ENCODE assay signal across 9 cellular contexts in genomic region chr16:4116328-4117249, GRCh38. TPM values are rescaled to one million over a fixed set of nuclear protein-coding genes. Genes with fewer than 3 reads are reported as not detected.
DNase-seq lines count a peak whose midpoint lies in the region; ATAC-seq, FAIRE-seq and TF ChIP-seq lines count a peak whose summit lies in the region.
"Had no signal": no experiment of that assay in that cellular context is flagged by ENCODE, and none has a peak within 500 bp of the region (broad histone marks: within the 10 kb centered on the region; RNA-seq: fewer than 3 reads in every experiment).

ADCY9 (minus strand) TSS chr16:4116442; CDS start chr16:4115442, 1,000 bp downstream.

- H3K4me3 Mint-ChIP-seq in activated CD8-positive, alpha-beta memory T cell treated with anti-CD3 and anti-CD28 coated beads, Interleukin-2, amount 10 ng/mL, durations not matched to agents 7 days and 5 days: peak within 1 kb of the TSS; percentile 79
- H3K4me3 Mint-ChIP-seq in memory B cell: peak within 1 kb of the TSS; percentile 90

- POLR2A ChIA-PET in H1 (lab: Charles Lee; ENCODE audit: partially characterized antibody): interaction anchor here (1.1 to 1.4 kb wide), 2 partner anchors 13 to 137 kb away, joined by 3 read pairs; no protein-coding TSS in a partner anchor

- no peaks in the 10 kb centered on the region for H3K36me3 ChIP-seq in H1 (ENCODE audit: control insufficient read depth in 2 of 4, insufficient read depth in 4 of 4, low read length in 3 of 4)

- peaks cover 13% of the 10 kb centered on the region; the same call in 1 of the 2 replicates for H3K23me2 ChIP-seq in H1 (ENCODE audit: low read depth, low read length)

- H3K9me3 Mint-ChIP-seq in activated CD8-positive, alpha-beta memory T cell treated with anti-CD3 and anti-CD28 coated beads, Interleukin-2, amount 10 ng/mL, durations not matched to agents 7 days and 5 days (ENCODE audit: low read depth): no peaks in the 10 kb centered on the region
- no peaks in the 10 kb centered on the region for H3K9me3 Mint-ChIP-seq in memory B cell

- H3K79me1 ChIP-seq in H1 (ENCODE audit: low read depth, low read length): no peaks in the 10 kb centered on the region; the same call in 1 of the 2 replicates

- H3K36me3 Mint-ChIP-seq in activated CD8-positive, alpha-beta memory T cell treated with anti-CD3 and anti-CD28 coated beads, Interleukin-2, amount 10 ng/mL, durations not matched to agents 7 days and 5 days: peaks cover 8% of the 10 kb centered on the region
- peaks cover 2% of the 10 kb centered on the region for H3K36me3 Mint-ChIP-seq in memory B cell

- peaks cover 38% of the 10 kb centered on the region for H3K4me1 Mint-ChIP-seq in activated CD8-positive, alpha-beta memory T cell treated with anti-CD3 and anti-CD28 coated beads, Interleukin-2, amount 10 ng/mL, durations not matched to agents 7 days and 5 days
- peaks cover 15% of the 10 kb centered on the region for H3K4me1 Mint-ChIP-seq in memory B cell

- no peak for TF ChIP-seq POLR2A in H1 (IDR thresholded peaks at IDR 0.05; ENCODE audit: control extremely low read depth in 1 of 2, low read depth in 2 of 2, low read length in 2 of 2)

- H3K4me3 ChIP-seq in H1 (ENCODE audit: extremely low read depth in 1 of 4, insufficient read depth in 2 of 4, low read depth in 3 of 4, low read length in 4 of 4): peak within 1 kb of the TSS; percentile 50 to 76 (median 59)

- H3K9ac ChIP-seq in H1 (replicated peaks in 1 of 4; ENCODE audit: extremely low read depth in 1 of 4, low read depth in 3 of 4, low read length in 3 of 4): peak within 1 kb of the TSS; percentile 24 to 57 (median 48)

- peak within 1 kb of the TSS; percentile 44 for H3K4ac ChIP-seq in H1 (replicated peaks; ENCODE audit: insufficient read length, low read depth, low read length)

- H3K27me3 ChIP-seq in H1 (replicated peaks in 1 of 4; ENCODE audit: control insufficient read depth in 3 of 4, extremely low read depth in 1 of 4, insufficient read depth in 3 of 4, low read length in 3 of 4): peaks cover 0 to 26% (median 14%) of the 10 kb centered on the region in 4 experiments; a peak in 5 of 7 replicates

- no peak within 1 kb of the TSS for H3K27ac ChIP-seq in H1 (ENCODE audit: low read depth, low read length)
- H3K27ac ChIP-seq: 22Rv1 had no signal

- peak within 1 kb of the TSS; percentile 35 for H4K91ac ChIP-seq in H1 (replicated peaks; ENCODE audit: insufficient read length, low read length)

- peak within 1 kb of the TSS; percentile 44 for H3K18ac ChIP-seq in H1 (ENCODE audit: extremely low read depth, low read length)

- peaks cover 17% of the 10 kb centered on the region for H3K27me3 Mint-ChIP-seq in activated CD8-positive, alpha-beta memory T cell treated with anti-CD3 and anti-CD28 coated beads, Interleukin-2, amount 10 ng/mL, durations not matched to agents 7 days and 5 days
- peaks cover 7% of the 10 kb centered on the region for H3K27me3 Mint-ChIP-seq in memory B cell

- 0 out of 2 replicates have a peak within 1 kb of the TSS, but pooled peaks have one; percentile 39 for H2AK5ac ChIP-seq in H1 (ENCODE audit: low read depth, low read length)

- no peak within 1 kb of the TSS for H2BK120ac ChIP-seq in H1 (replicated peaks; ENCODE audit: low read depth, low read length)

- H3K56ac ChIP-seq in H1 (replicated peaks; ENCODE audit: insufficient read length, low read depth, low read length): no peak within 1 kb of the TSS

- CTCF ChIA-PET in activated CD8-positive, alpha-beta memory T cell treated with anti-CD3 and anti-CD28 coated beads, Interleukin-2, amount 10 ng/mL, durations not matched to agents 7 days and 5 days (lab: Charles Lee): interaction anchor here (1.1 to 4.0 kb wide), 3 partner anchors 137 to 390 kb away, joined by 3 to 23 read pairs (median 4); no protein-coding TSS in a partner anchor
- CTCF ChIA-PET in H1 (lab: Charles Lee; ENCODE audit: partially characterized antibody): interaction anchor here (0.9 kb wide), 1 partner anchor 136 kb away, joined by 4 read pairs; no protein-coding TSS in a partner anchor

- ATAC-seq in HG02885 (IDR thresholded peaks at IDR 0.05; ENCODE audit: poor library complexity, unreplicated experiment) (peak; percentile 80), memory B cell (ENCODE audit: low read depth) (peak; percentile 79)
- peak; percentile 86 for ATAC-seq in activated CD8-positive, alpha-beta memory T cell treated with anti-CD3 and anti-CD28 coated beads, Interleukin-2, amount 10 ng/mL, durations not matched to agents 7 days and 5 days

- peak within 1 kb of the TSS; percentile 77; the same call in 1 of the 2 replicates for H2AFZ ChIP-seq in H1 (ENCODE audit: low read length)

- peak within 1 kb of the TSS; percentile 77 for H3K27ac Mint-ChIP-seq in activated CD8-positive, alpha-beta memory T cell treated with anti-CD3 and anti-CD28 coated beads, Interleukin-2, amount 10 ng/mL, durations not matched to agents 7 days and 5 days
- peak within 1 kb of the TSS; percentile 56 for H3K27ac Mint-ChIP-seq in memory B cell

- H2BK20ac ChIP-seq in H1 (ENCODE audit: low read length): no peak within 1 kb of the TSS

- TF ChIP-seq EP300 in H1 (IDR thresholded peaks at IDR 0.05; ENCODE audit: borderline replicate concordance in 1 of 2, low read depth in 2 of 2, low read length in 2 of 2): no peak

- TF ChIP-seq RAD21 in H1 (IDR thresholded peaks at IDR 0.05 in 1 of 2, conservative IDR thresholded peaks at IDR 0.05 in 1 of 2; ENCODE audit: low read depth in 2 of 2, low read length in 2 of 2): no peak

- H3K4me1 ChIP-seq in H1 (replicated peaks in 1 of 4; ENCODE audit: control insufficient read depth in 3 of 4, insufficient read depth in 4 of 4, low read length in 3 of 4): peaks cover 0 to 13% (median 7%) of the 10 kb centered on the region in 4 experiments; a peak in 6 of 7 replicates

- peak within 1 kb of the TSS; percentile 14; the same call in 1 of the 2 replicates for H2BK12ac ChIP-seq in H1 (ENCODE audit: low read depth, low read length)

- H2BK15ac ChIP-seq in H1 (ENCODE audit: low read length): no peak within 1 kb of the TSS

- H4K8ac ChIP-seq in H1 (ENCODE audit: extremely low read depth, insufficient read depth, low read length): peak within 1 kb of the TSS; percentile 89

- no peaks in the 10 kb centered on the region for H4K20me1 ChIP-seq in H1 (replicated peaks in 1 of 2; ENCODE audit: control insufficient read depth in 1 of 2, insufficient read depth in 2 of 2, low read length in 2 of 2)

- H3K14ac ChIP-seq in H1 (ENCODE audit: insufficient read length): no peak within 1 kb of the TSS

- H3K79me2 ChIP-seq in H1 (ENCODE audit: control insufficient read depth in 1 of 2, insufficient read depth in 2 of 2, low read length in 2 of 2): no peaks in the 10 kb centered on the region

- H3K23ac ChIP-seq in H1 (ENCODE audit: insufficient read length): no peak within 1 kb of the TSS

- no peak within 1 kb of the TSS for H2BK5ac ChIP-seq in H1 (ENCODE audit: low read depth, low read length)

- no peaks in the 10 kb centered on the region for H3K9me3 ChIP-seq in H1 (ENCODE audit: insufficient read depth in 2 of 2, low read depth in 1 of 2, low read length in 1 of 2)

- FAIRE-seq in H1 (lab: Jason Lieb, UNC): no peak

- TF ChIP-seq CTCF in H1 (IDR thresholded peaks at IDR 0.05; ENCODE audit: control extremely low read depth in 1 of 3, insufficient read depth in 1 of 3, low read depth in 1 of 3, low read length in 3 of 3): no peak

- DNase-seq in NCI-H1417 (lab: John Stamatoyannopoulos, UW) (peak; percentile 75 to 80 (median 75)), NCI-H1417 treated with DMSO at 0.1 percent for 48 hours (lab: John Stamatoyannopoulos, UW) (no peak), NCI-H446 treated with DMSO at 0.1 percent for 48 hours (lab: John Stamatoyannopoulos, UW) (peak; percentile 41), H1 (ENCODE audit: low read depth in 1 of 2, low spot score in 2 of 2) (peak in 1 of 2 experiments; percentile 85), memory B cell (ENCODE audit: low spot score in 2 of 2) (peak; percentile 46 to 64)
- peak; percentile 79 for DNase-seq in activated CD8-positive, alpha-beta memory T cell treated with anti-CD3 and anti-CD28 coated beads, Interleukin-2, amount 10 ng/mL, durations not matched to agents 7 days and 5 days
- DNase-seq in stimulated activated CD4-positive, alpha-beta T cell treated with anti-CD3 and anti-CD28 coated beads, TNF-alpha, amount 100 ng/mL, for 4 hours (ENCODE audit: low read depth in 3 of 3): peak; percentile 52 to 56 (median 52)

- 18% methylated on average over 23 of the region's 104 CpGs; no CpG with 5 or more reads in 1 of the 2 experiments for WGBS in H1 (ENCODE audit: extremely low coverage in 1 of 2, insufficient coverage in 1 of 2, insufficient read length in 1 of 2, insufficient replicate concordance in 2 of 2, low coverage in 1 of 2, low lambda C conversion rate in 2 of 2, missing lambda C conversion rate in 1 of 2), 2 experiments

- H3K4me2 ChIP-seq in H1 (ENCODE audit: insufficient read depth in 1 of 2, low read depth in 2 of 2, low read length in 2 of 2): peak within 1 kb of the TSS; percentile 85 to 88

- peak within 1 kb of the TSS; percentile 57 for H4K5ac ChIP-seq in H1 (ENCODE audit: insufficient read length, low read depth, low read length)

TF ChIP-seq in H1, 55 proteins besides CTCF, POLR2A, EP300 and RAD21:
- TF ChIP-seq EZH2 (IDR thresholded peaks at IDR 0.05; ENCODE audit: low read depth, low read length, severe bottlenecking): no peak
- peak; percentile 91 for TF ChIP-seq KDM4A (IDR thresholded peaks at IDR 0.05; ENCODE audit: low read depth, low read length, severe bottlenecking)
- TF ChIP-seq RBBP5 (IDR thresholded peaks at IDR 0.05; ENCODE audit: borderline replicate concordance, low read depth, low read length): peak; percentile 57; the same call in 1 of the 2 replicates

RNA-seq across cellular contexts. Expression of gene ADCY9, which starts in this region (rescaled TPM):
- total RNA-seq in activated CD8-positive, alpha-beta memory T cell treated with anti-CD3 and anti-CD28 coated beads, Interleukin-2, amount 10 ng/mL, durations not matched to agents 7 days and 5 days: 10 to 100 TPM in 1 of 2 experiments, 1 to 10 TPM in 1; 8.6 to 11.0 TPM
- total RNA-seq in H1 (2021; fragmentation: NEBNext Ultra II Directional; extraction: Animal tissue kit (Norgen Biotek cat#: 25700)): 13.1 and 13.4 TPM in 2 replicates
- polyA plus RNA-seq in H1 (2011; rRNA removed): 5.4 and 10.5 TPM in 2 replicates
- polyA plus RNA-seq in H1 (2011; cell fraction: cytosol; rRNA removed): 4.9 TPM
- polyA plus RNA-seq in H1 (2011; cell fraction: nucleus; rRNA removed): 11.9 TPM
- polyA plus RNA-seq in H1 (2012, experiment 1 of 2): 5.1 to 6.7 TPM (median 5.5 TPM) in 4 replicates
- polyA plus RNA-seq in H1 (2012, experiment 2 of 2): 4.0 TPM
- polyA plus RNA-seq in H1 (2013, experiment 1 of 2): 9.1 TPM
- 10.1 TPM for polyA plus RNA-seq in H1 (2013, experiment 2 of 2)
- 8.1 and 11.4 TPM in 2 replicates for polyA minus RNA-seq in H1 (2011; rRNA and poly(A)+ RNA removed)
- 21.2 TPM for polyA minus RNA-seq in H1 (2011; cell fraction: cytosol; rRNA and poly(A)+ RNA removed)
- polyA minus RNA-seq in H1 (2011; cell fraction: nucleus; rRNA and poly(A)+ RNA removed): 9.9 TPM
